In the genomic region with DNA sequence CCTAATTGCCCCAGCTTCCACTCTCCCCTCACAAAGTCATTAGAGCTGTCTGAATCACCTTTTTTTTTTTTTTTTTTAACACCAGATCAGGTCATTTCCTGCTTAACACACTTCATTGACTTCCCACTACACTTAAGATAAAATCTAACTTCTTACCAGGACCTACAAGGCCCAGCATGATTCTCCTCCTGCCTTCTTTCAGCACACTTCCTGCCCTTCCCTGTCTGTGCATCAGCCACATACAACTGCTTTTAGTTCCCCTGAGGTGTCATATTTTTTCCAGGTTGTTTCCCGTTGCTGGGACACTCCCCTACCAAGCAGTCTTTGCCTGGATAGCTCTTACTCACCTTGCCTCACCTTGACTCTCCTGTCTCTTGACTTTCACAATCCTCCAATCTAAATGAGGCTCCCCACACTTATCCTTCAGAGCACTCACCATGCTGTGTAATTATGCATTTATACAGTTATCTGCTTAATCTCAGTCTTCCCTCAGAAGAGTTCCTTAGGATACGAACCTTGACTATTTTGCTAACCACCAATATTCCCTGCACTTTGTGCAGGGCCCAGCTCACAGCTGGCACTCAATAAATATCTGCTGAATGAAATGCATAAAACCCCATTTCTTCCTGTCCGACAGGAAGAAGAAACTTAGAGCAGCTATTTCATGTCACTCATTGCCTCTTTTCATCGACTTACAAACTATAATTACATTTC, we compare ENCODE assay signal across 8 cellular contexts.
DNase-seq lines count a peak whose midpoint lies in the region; ATAC-seq lines count a peak whose summit lies in the region.

No MANE protein-coding gene starts in this region.

- peak; percentile 48 for DNase-seq in NCI-H226
- no peak for DNase-seq in NCI-H82 (lab: John Stamatoyannopoulos, UW)
- no peak for DNase-seq in UCSD-AML1 (lab: John Stamatoyannopoulos, UW; ENCODE audit: unreplicated experiment)

- peaks cover 18 to 31% (median 21%) of the 10 kb centered on the region in 3 donors for H3K4me1 ChIP-seq in skeletal muscle tissue (ENCODE audit: control insufficient read depth in 3 of 3, insufficient read depth in 3 of 3, low read length in 3 of 3)

- no peak overlapping the region for H3K9ac ChIP-seq in skeletal muscle tissue (ENCODE audit: low read depth in 1 of 3, low read length in 3 of 3)

- no peaks in the 10 kb centered on the region for H3K36me3 ChIP-seq in skeletal muscle tissue (ENCODE audit: control insufficient read depth in 3 of 3, insufficient read depth in 3 of 3, low read length in 3 of 3)

- H3K27me3 ChIP-seq in skeletal muscle tissue (ENCODE audit: control insufficient read depth in 3 of 3, insufficient read depth in 3 of 3, low read length in 3 of 3), result no peaks in the 10 kb centered on the region

- ATAC-seq in GM18868 (IDR thresholded peaks at IDR 0.05; ENCODE audit: unreplicated experiment) (peak; percentile 19), esophagus mucosa (peak; percentile 78), HG03342 (IDR thresholded peaks at IDR 0.05; ENCODE audit: unreplicated experiment) (no peak), HG03039 (IDR thresholded peaks at IDR 0.05; ENCODE audit: unreplicated experiment) (no peak)

- no peak overlapping the region for H3K4me3 ChIP-seq in skeletal muscle tissue (ENCODE audit: low read length in 3 of 3)

- peak overlapping the region; percentile 52 for H3K27ac ChIP-seq in skeletal muscle tissue (ENCODE audit: low read depth, low read length)

- no peaks in the 10 kb centered on the region for H3K9me3 ChIP-seq in skeletal muscle tissue (ENCODE audit: control insufficient read depth in 3 of 3, low read length in 3 of 3)

Comparison
In these comparisons a context has a peak if more than half of its experiments do, and no peak if none do; other contexts are left out.
1. ATAC-seq: peak in GM18868 (single experiment) and esophagus mucosa (single experiment); none in HG03342 (single experiment) and HG03039 (single experiment).